ENCODE assay signal across 2 cellular contexts in the genomic region with DNA sequence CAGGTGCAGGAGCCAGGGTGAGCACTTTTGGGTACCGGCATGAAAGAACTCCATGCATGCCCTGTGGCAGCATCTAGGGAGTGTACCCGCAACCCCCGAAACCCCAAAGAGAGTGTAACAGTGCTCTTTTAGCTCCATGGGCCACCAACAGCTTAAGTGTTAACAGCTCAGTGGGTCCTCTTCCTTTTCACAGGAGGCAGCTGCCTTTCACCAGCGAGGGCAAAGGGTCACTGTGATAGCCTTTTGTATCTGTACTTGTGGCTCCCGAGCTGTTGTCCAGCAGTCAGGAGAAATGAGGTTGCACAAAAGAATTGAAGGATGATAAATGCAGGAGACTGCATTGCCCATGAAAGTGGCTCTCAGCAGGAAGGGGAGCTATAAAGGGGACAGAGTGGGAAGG.
TF ChIP-seq lines count a peak whose summit lies in the region.

No MANE protein-coding gene starts in this region.

TF ChIP-seq in WTC11, 78 proteins besides CTCF, POLR2A, EP300 and RAD21:
- TF ChIP-seq FOXP1 (CRISPR knock-in tag; IDR thresholded peaks at IDR 0.05; ENCODE audit: borderline replicate concordance) (no peak), NFATC4 (CRISPR knock-in tag; IDR thresholded peaks at IDR 0.05) (no peak), ZNF121 (CRISPR knock-in tag; IDR thresholded peaks at IDR 0.05) (no peak), ETV6 (CRISPR knock-in tag; IDR thresholded peaks at IDR 0.05) (peak; percentile 31; the same call in 1 of the 2 replicates)
- TF ChIP-seq, protein P1, sequence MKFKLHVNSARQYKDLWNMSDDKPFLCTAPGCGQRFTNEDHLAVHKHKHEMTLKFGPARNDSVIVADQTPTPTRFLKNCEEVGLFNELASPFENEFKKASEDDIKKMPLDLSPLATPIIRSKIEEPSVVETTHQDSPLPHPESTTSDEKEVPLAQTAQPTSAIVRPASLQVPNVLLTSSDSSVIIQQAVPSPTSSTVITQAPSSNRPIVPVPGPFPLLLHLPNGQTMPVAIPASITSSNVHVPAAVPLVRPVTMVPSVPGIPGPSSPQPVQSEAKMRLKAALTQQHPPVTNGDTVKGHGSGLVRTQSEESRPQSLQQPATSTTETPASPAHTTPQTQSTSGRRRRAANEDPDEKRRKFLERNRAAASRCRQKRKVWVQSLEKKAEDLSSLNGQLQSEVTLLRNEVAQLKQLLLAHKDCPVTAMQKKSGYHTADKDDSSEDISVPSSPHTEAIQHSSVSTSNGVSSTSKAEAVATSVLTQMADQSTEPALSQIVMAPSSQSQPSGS (CRISPR knock-in tag; IDR thresholded peaks at IDR 0.05; ENCODE audit: borderline replicate concordance, low read depth) = no peak
- TF ChIP-seq, protein P2, sequence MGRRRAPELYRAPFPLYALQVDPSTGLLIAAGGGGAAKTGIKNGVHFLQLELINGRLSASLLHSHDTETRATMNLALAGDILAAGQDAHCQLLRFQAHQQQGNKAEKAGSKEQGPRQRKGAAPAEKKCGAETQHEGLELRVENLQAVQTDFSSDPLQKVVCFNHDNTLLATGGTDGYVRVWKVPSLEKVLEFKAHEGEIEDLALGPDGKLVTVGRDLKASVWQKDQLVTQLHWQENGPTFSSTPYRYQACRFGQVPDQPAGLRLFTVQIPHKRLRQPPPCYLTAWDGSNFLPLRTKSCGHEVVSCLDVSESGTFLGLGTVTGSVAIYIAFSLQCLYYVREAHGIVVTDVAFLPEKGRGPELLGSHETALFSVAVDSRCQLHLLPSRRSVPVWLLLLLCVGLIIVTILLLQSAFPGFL (CRISPR knock-in tag; IDR thresholded peaks at IDR 0.05; ENCODE audit: borderline replicate concordance) = no peak

TF ChIP-seq in H1, 55 proteins besides CTCF, POLR2A, EP300 and RAD21:
- TF ChIP-seq KDM5A (IDR thresholded peaks at IDR 0.05; ENCODE audit: low read length) = no peak
- no peak for TF ChIP-seq BCL11A (IDR thresholded peaks at IDR 0.05; ENCODE audit: low read depth in 2 of 2, low read length in 2 of 2)
- TF ChIP-seq SRF (IDR thresholded peaks at IDR 0.05; ENCODE audit: low read depth, low read length) = no peak
- no peak for TF ChIP-seq CTBP2 (IDR thresholded peaks at IDR 0.05; ENCODE audit: borderline replicate concordance, insufficient read depth, insufficient read length, low read length)
- no peak for TF ChIP-seq RNF2 (IDR thresholded peaks at IDR 0.05; ENCODE audit: borderline replicate concordance, low read depth, low read length, missing control alignments, poor library complexity, severe bottlenecking)
- TF ChIP-seq SAP30 (IDR thresholded peaks at IDR 0.05; ENCODE audit: insufficient read depth, insufficient replicate concordance, low read length) = no peak
- no peak for TF ChIP-seq CBX5 (IDR thresholded peaks at IDR 0.05; ENCODE audit: low read depth, low read length)
- no peak for TF ChIP-seq TEAD4 (IDR thresholded peaks at IDR 0.05; ENCODE audit: low read depth, low read length)
- no peak for TF ChIP-seq JUND (IDR thresholded peaks at IDR 0.05; ENCODE audit: low read length)
- no peak for TF ChIP-seq SP4 (IDR thresholded peaks at IDR 0.05; ENCODE audit: low read length)
- TF ChIP-seq GABPA (IDR thresholded peaks at IDR 0.05; ENCODE audit: borderline replicate concordance, insufficient read depth, low read length) = no peak
